Comparison of ENCODE assay signal across 1 cellular context in the genomic region with DNA sequence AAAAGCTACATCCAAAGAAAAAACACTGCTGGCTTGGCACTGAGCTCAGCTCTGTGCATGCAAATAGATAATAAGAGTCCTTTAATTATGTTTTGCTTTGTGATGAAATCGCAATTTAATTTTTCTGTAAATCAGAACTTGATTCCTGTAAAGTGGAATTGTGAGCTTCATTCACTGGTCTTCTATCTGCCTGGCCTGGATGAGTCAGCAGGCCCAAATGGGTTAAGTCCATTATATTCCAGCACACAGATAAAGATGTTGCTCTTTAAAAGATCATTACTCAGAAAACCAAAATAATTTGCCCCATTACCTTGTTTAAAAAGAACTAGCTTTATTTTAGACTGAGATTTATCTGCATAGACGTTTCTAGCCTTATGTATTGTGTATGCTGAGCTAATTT.
TF ChIP-seq lines count a peak whose summit lies in the region.

No MANE protein-coding gene starts in this region.

TF ChIP-seq in H1, 55 proteins besides CTCF, POLR2A, EP300 and RAD21 (continued from another document):
- TF ChIP-seq, protein P1, sequence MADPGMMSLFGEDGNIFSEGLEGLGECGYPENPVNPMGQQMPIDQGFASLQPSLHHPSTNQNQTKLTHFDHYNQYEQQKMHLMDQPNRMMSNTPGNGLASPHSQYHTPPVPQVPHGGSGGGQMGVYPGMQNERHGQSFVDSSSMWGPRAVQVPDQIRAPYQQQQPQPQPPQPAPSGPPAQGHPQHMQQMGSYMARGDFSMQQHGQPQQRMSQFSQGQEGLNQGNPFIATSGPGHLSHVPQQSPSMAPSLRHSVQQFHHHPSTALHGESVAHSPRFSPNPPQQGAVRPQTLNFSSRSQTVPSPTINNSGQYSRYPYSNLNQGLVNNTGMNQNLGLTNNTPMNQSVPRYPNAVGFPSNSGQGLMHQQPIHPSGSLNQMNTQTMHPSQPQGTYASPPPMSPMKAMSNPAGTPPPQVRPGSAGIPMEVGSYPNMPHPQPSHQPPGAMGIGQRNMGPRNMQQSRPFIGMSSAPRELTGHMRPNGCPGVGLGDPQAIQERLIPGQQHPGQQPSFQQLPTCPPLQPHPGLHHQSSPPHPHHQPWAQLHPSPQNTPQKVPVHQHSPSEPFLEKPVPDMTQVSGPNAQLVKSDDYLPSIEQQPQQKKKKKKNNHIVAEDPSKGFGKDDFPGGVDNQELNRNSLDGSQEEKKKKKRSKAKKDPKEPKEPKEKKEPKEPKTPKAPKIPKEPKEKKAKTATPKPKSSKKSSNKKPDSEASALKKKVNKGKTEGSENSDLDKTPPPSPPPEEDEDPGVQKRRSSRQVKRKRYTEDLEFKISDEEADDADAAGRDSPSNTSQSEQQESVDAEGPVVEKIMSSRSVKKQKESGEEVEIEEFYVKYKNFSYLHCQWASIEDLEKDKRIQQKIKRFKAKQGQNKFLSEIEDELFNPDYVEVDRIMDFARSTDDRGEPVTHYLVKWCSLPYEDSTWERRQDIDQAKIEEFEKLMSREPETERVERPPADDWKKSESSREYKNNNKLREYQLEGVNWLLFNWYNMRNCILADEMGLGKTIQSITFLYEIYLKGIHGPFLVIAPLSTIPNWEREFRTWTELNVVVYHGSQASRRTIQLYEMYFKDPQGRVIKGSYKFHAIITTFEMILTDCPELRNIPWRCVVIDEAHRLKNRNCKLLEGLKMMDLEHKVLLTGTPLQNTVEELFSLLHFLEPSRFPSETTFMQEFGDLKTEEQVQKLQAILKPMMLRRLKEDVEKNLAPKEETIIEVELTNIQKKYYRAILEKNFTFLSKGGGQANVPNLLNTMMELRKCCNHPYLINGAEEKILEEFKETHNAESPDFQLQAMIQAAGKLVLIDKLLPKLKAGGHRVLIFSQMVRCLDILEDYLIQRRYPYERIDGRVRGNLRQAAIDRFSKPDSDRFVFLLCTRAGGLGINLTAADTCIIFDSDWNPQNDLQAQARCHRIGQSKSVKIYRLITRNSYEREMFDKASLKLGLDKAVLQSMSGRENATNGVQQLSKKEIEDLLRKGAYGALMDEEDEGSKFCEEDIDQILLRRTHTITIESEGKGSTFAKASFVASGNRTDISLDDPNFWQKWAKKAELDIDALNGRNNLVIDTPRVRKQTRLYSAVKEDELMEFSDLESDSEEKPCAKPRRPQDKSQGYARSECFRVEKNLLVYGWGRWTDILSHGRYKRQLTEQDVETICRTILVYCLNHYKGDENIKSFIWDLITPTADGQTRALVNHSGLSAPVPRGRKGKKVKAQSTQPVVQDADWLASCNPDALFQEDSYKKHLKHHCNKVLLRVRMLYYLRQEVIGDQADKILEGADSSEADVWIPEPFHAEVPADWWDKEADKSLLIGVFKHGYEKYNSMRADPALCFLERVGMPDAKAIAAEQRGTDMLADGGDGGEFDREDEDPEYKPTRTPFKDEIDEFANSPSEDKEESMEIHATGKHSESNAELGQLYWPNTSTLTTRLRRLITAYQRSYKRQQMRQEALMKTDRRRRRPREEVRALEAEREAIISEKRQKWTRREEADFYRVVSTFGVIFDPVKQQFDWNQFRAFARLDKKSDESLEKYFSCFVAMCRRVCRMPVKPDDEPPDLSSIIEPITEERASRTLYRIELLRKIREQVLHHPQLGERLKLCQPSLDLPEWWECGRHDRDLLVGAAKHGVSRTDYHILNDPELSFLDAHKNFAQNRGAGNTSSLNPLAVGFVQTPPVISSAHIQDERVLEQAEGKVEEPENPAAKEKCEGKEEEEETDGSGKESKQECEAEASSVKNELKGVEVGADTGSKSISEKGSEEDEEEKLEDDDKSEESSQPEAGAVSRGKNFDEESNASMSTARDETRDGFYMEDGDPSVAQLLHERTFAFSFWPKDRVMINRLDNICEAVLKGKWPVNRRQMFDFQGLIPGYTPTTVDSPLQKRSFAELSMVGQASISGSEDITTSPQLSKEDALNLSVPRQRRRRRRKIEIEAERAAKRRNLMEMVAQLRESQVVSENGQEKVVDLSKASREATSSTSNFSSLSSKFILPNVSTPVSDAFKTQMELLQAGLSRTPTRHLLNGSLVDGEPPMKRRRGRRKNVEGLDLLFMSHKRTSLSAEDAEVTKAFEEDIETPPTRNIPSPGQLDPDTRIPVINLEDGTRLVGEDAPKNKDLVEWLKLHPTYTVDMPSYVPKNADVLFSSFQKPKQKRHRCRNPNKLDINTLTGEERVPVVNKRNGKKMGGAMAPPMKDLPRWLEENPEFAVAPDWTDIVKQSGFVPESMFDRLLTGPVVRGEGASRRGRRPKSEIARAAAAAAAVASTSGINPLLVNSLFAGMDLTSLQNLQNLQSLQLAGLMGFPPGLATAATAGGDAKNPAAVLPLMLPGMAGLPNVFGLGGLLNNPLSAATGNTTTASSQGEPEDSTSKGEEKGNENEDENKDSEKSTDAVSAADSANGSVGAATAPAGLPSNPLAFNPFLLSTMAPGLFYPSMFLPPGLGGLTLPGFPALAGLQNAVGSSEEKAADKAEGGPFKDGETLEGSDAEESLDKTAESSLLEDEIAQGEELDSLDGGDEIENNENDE (IDR thresholded peaks at IDR 0.05; ENCODE audit: insufficient replicate concordance, low read length): no peak
- TF ChIP-seq CBX5 (IDR thresholded peaks at IDR 0.05; ENCODE audit: low read depth, low read length): no peak
- TF ChIP-seq JUN (IDR thresholded peaks at IDR 0.05; ENCODE audit: low read depth, low read length): no peak
- TF ChIP-seq ASH2L (IDR thresholded peaks at IDR 0.05; ENCODE audit: low read length): no peak
- no peak for TF ChIP-seq TCF12 (IDR thresholded peaks at IDR 0.05; ENCODE audit: low read depth, low read length)
- no peak for TF ChIP-seq POU5F1 (IDR thresholded peaks at IDR 0.05; ENCODE audit: low read depth, low read length)
- TF ChIP-seq RBBP5 (IDR thresholded peaks at IDR 0.05; ENCODE audit: borderline replicate concordance, low read depth, low read length): no peak
- TF ChIP-seq TEAD4 (IDR thresholded peaks at IDR 0.05; ENCODE audit: low read depth, low read length): no peak
- TF ChIP-seq, protein P2, sequence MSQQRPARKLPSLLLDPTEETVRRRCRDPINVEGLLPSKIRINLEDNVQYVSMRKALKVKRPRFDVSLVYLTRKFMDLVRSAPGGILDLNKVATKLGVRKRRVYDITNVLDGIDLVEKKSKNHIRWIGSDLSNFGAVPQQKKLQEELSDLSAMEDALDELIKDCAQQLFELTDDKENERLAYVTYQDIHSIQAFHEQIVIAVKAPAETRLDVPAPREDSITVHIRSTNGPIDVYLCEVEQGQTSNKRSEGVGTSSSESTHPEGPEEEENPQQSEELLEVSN (IDR thresholded peaks at IDR 0.05): no peak
- TF ChIP-seq BACH1 (IDR thresholded peaks at IDR 0.05; ENCODE audit: low read length): no peak
